Comparison of ENCODE assay signal across 8 cellular contexts in the genomic region with DNA sequence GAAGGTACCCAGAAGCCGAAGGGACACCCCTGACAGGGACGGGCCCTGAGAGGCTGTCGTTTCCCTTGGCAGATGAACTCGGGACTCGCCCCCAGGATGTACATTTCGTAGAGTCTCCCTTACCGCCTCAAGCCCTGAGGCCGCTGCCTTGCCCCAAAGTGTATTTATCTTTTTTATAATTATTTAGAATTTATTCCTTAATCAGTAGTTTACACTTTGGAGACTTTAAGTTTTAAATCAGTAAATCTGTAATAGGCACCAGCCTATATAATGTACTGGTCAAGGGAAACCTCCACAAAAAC. TPM values are rescaled to one million over a fixed set of nuclear protein-coding genes. Genes with fewer than 3 reads are reported as not detected.
A peak's percentile ranks its signal among the peaks of the same experiment; 100 is the strongest.
DNase-seq lines count a peak whose midpoint lies in the region; ATAC-seq and TF ChIP-seq lines count a peak whose summit lies in the region.

No MANE protein-coding gene starts in this region.

- TF ChIP-seq CTCF in AG04450 (IDR thresholded peaks at IDR 0.05; ENCODE audit: low read depth, low read length) (no peak), SU-DHL-6 (IDR thresholded peaks at IDR 0.05; ENCODE audit: insufficient read depth, low read length, poor library complexity, severe bottlenecking) (no peak), heart right ventricle (IDR thresholded peaks at IDR 0.05) (no peak), smooth muscle cell (IDR thresholded peaks at IDR 0.05; ENCODE audit: borderline replicate concordance, insufficient read depth, poor library complexity, severe bottlenecking) (no peak)

- H2AFZ ChIP-seq in SU-DHL-6 (ENCODE audit: low read depth, low read length, severe bottlenecking), result peak overlapping the region; percentile 75
- H2AFZ ChIP-seq in smooth muscle cell (ENCODE audit: low read depth), result peak overlapping the region; percentile 88

- CTCF ChIA-PET in AG04450 (lab: Charles Lee), result no interaction called here

- H4K20me1 ChIP-seq in SU-DHL-6 (ENCODE audit: low read depth, low read length), result no peaks in the 10 kb centered on the region
- H4K20me1 ChIP-seq in smooth muscle cell (ENCODE audit: low read depth), result no peaks in the 10 kb centered on the region

- H3K4me1 ChIP-seq in heart right ventricle (peaks cover 3 to 42% (median 25%) of the 10 kb centered on the region in 9 donors), smooth muscle cell (ENCODE audit: low read depth) (peaks cover 16% of the 10 kb centered on the region)

- H3K79me2 ChIP-seq in SU-DHL-6 (ENCODE audit: insufficient read depth, low read length) (peaks cover 5% of the 10 kb centered on the region; the same call in 1 of the 2 replicates), smooth muscle cell (ENCODE audit: low read depth) (peaks cover 50% of the 10 kb centered on the region)

- peak overlapping the region; percentile 97 for H3K4me2 ChIP-seq in SU-DHL-6 (ENCODE audit: low read depth, low read length, poor library complexity, severe bottlenecking)
- H3K4me2 ChIP-seq in smooth muscle cell, result peak overlapping the region; percentile 86

- H3K27ac ChIP-seq in AG04450 (ENCODE audit: low read depth, low read length), result peak overlapping the region; percentile 80
- H3K27ac ChIP-seq in SU-DHL-6 (ENCODE audit: low read depth, low read length), result peak overlapping the region; percentile 86
- H3K27ac ChIP-seq in heart right ventricle, result peak overlapping the region; percentile 89 to 97 (median 94)
- peak overlapping the region; percentile 81 for H3K27ac ChIP-seq in smooth muscle cell (ENCODE audit: low read depth)

- WGBS in heart right ventricle, 2 donors, result 6 to 7% methylated on average over 8 of the region's 8 CpGs
- 2% methylated on average over 8 of the region's 8 CpGs for WGBS in smooth muscle cell (ENCODE audit: low lambda C conversion rate)

- H3K27me3 ChIP-seq in AG04450 (ENCODE audit: control insufficient read depth, insufficient read depth, low read length) (no peaks in the 10 kb centered on the region), SU-DHL-6 (ENCODE audit: low read length) (no peaks in the 10 kb centered on the region), heart right ventricle (no peaks in the 10 kb centered on the region), smooth muscle cell (ENCODE audit: low read depth) (no peaks in the 10 kb centered on the region)

- H3K4me3 ChIP-seq in AG04450 (ENCODE audit: low read depth, low read length), result peak overlapping the region; percentile 70
- peak overlapping the region; percentile 61 for H3K4me3 ChIP-seq in SU-DHL-6 (ENCODE audit: insufficient read depth, low read length, poor library complexity, severe bottlenecking)
- H3K4me3 ChIP-seq in heart right ventricle, result peak overlapping the region; percentile 46 to 84 (median 73)
- peak overlapping the region; percentile 78 for H3K4me3 ChIP-seq in smooth muscle cell

- H3F3A ChIP-seq in SU-DHL-6 (ENCODE audit: insufficient read depth), result peaks cover 12% of the 10 kb centered on the region
- H3F3A ChIP-seq in smooth muscle cell (ENCODE audit: low read depth), result no peaks in the 10 kb centered on the region

- H3K9me2 ChIP-seq in SU-DHL-6 (replicated peaks; ENCODE audit: insufficient read depth, low read length), result no peaks in the 10 kb centered on the region

- ATAC-seq in GM19025 (IDR thresholded peaks at IDR 0.05; ENCODE audit: low read depth, unreplicated experiment) (peak; percentile 23), HG03135 (IDR thresholded peaks at IDR 0.05; ENCODE audit: unreplicated experiment) (peak; percentile 42), heart right ventricle (peak in 3 of 8 donors; percentile 38 to 49 (median 41))

- H3K36me3 ChIP-seq in SU-DHL-6 (ENCODE audit: low read length) (peaks cover 19% of the 10 kb centered on the region), heart right ventricle (peaks cover 0 to 37% (median 4%) of the 10 kb centered on the region in 9 donors), smooth muscle cell (ENCODE audit: low read depth) (no peaks in the 10 kb centered on the region)

- H3K9ac ChIP-seq in SU-DHL-6 (ENCODE audit: low read length), result peak overlapping the region; percentile 71
- H3K9ac ChIP-seq in smooth muscle cell (ENCODE audit: low read depth), result peak overlapping the region; percentile 82

- POLR2A ChIA-PET in AG04450 (lab: Yijun Ruan, JAX), result interaction anchor here (1.4 kb wide), 3 partner anchors 15 to 194 kb away, joined by 3 to 5 read pairs (median 4); partner anchors contain the start of gene FANCL

- DNase-seq in AG04450 (ENCODE audit: low read depth, low spot score) (no peak), heart right ventricle (no peak), smooth muscle cell (lab: John Stamatoyannopoulos, UW; ENCODE audit: unreplicated experiment) (no peak), middle frontal gyrus (ENCODE audit: extremely low spot score, low spot score) (no peak), NCI-H2171 treated with DMSO at 0.1 percent for 48 hours (lab: John Stamatoyannopoulos, UW) (no peak)

- intact Hi-C loops in heart right ventricle (cut with DNase I), result loop anchor here in 2 of 10 donors (2.0 to 10.0 kb wide), 3 partner anchors 89 to 197 kb away; partner anchors contain the start of gene FANCL (in 2 of the 2)

- H3K9me3 ChIP-seq in AG04450 (ENCODE audit: control insufficient read depth, insufficient read depth, low read length), result no peaks in the 10 kb centered on the region
- H3K9me3 ChIP-seq in SU-DHL-6 (ENCODE audit: insufficient read depth, low read length), result no peaks in the 10 kb centered on the region
- no peaks in the 10 kb centered on the region for H3K9me3 ChIP-seq in heart right ventricle
- no peaks in the 10 kb centered on the region for H3K9me3 ChIP-seq in smooth muscle cell (replicated peaks; ENCODE audit: low read depth)

RNA-seq across cellular contexts. Expression of gene VRK2, which starts 0.7 kb away (rescaled TPM):
- polyA plus RNA-seq in AG04450 (2011; rRNA removed) (15.0 and 19.4 TPM in 2 replicates), heart right ventricle (1 to 10 TPM; 8.4 to 8.6 TPM), smooth muscle cell (22.2 and 26.8 TPM in 2 replicates)
- polyA minus RNA-seq in AG04450 (2011; rRNA and poly(A)+ RNA removed), result 6.5 and 11.6 TPM in 2 replicates
- total RNA-seq in heart right ventricle (10 to 100 TPM; 22.8 to 31.0 (median 26.6) TPM), smooth muscle cell (35.5 and 37.9 TPM in 2 replicates)
